In the genomic region with DNA sequence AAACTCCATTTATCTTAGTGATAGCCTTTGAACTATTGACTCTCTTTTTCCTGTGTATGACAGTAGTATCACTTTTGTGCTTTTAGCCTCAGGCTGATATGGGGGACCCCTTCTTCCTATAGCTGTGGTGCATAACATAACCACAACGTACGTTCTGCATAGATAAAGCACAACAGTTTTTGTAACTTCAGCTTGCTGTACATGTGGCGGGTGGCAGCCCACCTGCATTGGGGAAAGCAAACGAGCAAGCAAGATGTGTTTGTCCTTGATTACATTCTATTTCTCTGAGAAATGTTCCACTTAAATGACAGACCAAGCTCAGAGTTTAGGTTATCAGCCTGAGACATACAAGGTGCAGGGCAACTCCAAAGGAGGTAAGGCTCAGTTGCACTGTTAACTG, we compare ENCODE assay signal across 1 cellular context.
A peak's percentile ranks its signal among the peaks of the same experiment; 100 is the strongest.
TF ChIP-seq lines count a peak whose summit lies in the region.

No MANE protein-coding gene starts in this region.

TF ChIP-seq in K562, 482 proteins besides CTCF, POLR2A, EP300 and RAD21 (continued from another document and continues in another):
- TF ChIP-seq, protein P1, sequence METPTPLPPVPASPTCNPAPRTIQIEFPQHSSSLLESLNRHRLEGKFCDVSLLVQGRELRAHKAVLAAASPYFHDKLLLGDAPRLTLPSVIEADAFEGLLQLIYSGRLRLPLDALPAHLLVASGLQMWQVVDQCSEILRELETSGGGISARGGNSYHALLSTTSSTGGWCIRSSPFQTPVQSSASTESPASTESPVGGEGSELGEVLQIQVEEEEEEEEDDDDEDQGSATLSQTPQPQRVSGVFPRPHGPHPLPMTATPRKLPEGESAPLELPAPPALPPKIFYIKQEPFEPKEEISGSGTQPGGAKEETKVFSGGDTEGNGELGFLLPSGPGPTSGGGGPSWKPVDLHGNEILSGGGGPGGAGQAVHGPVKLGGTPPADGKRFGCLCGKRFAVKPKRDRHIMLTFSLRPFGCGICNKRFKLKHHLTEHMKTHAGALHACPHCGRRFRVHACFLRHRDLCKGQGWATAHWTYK (CRISPR knock-in tag; IDR thresholded peaks at IDR 0.05) = no peak
- no peak for TF ChIP-seq BACH1 (tag; IDR thresholded peaks at IDR 0.05)
- TF ChIP-seq, protein P2, sequence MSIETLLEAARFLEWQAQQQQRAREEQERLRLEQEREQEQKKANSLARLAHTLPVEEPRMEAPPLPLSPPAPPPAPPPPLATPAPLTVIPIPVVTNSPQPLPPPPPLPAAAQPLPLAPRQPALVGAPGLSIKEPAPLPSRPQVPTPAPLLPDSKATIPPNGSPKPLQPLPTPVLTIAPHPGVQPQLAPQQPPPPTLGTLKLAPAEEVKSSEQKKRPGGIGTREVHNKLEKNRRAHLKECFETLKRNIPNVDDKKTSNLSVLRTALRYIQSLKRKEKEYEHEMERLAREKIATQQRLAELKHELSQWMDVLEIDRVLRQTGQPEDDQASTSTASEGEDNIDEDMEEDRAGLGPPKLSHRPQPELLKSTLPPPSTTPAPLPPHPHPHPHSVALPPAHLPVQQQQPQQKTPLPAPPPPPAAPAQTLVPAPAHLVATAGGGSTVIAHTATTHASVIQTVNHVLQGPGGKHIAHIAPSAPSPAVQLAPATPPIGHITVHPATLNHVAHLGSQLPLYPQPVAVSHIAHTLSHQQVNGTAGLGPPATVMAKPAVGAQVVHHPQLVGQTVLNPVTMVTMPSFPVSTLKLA (conservative IDR thresholded peaks at IDR 0.05) = peak in 1 of 2 experiments; percentile 59; a peak in 3 of 4 replicates
- no peak for TF ChIP-seq ZNF431 (CRISPR knock-in tag; IDR thresholded peaks at IDR 0.05)
- TF ChIP-seq ATF7 (IDR thresholded peaks at IDR 0.05) = 0 out of 2 replicates have a peak, but pooled peaks have one; percentile 17
- no peak for TF ChIP-seq NR4A1 (CRISPR knock-in tag; IDR thresholded peaks at IDR 0.05)
- TF ChIP-seq NR4A1 (tag; IDR thresholded peaks at IDR 0.05) = no peak
- TF ChIP-seq LARP7 (IDR thresholded peaks at IDR 0.05) = no peak
- TF ChIP-seq HNRNPK (IDR thresholded peaks at IDR 0.05; ENCODE audit: low read depth, low read length, poor library complexity, severe bottlenecking) = no peak
- TF ChIP-seq HSF4 (CRISPR knock-in tag; IDR thresholded peaks at IDR 0.05; ENCODE audit: borderline replicate concordance) = no peak
- TF ChIP-seq, protein P3, sequence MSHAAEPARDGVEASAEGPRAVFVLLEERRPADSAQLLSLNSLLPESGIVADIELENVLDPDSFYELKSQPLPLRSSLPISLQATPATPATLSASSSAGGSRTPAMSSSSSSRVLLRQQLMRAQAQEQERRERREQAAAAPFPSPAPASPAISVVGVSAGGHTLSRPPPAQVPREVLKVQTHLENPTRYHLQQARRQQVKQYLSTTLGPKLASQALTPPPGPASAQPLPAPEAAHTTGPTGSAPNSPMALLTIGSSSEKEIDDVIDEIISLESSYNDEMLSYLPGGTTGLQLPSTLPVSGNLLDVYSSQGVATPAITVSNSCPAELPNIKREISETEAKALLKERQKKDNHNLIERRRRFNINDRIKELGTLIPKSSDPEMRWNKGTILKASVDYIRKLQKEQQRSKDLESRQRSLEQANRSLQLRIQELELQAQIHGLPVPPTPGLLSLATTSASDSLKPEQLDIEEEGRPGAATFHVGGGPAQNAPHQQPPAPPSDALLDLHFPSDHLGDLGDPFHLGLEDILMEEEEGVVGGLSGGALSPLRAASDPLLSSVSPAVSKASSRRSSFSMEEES (CRISPR knock-in tag; IDR thresholded peaks at IDR 0.05) = no peak
- TF ChIP-seq ZNF507 (tag; conservative IDR thresholded peaks at IDR 0.05) = no peak
- no peak for TF ChIP-seq SRSF3 (IDR thresholded peaks at IDR 0.05; ENCODE audit: insufficient read depth, low read length)
- peak; percentile 84 to 85 for TF ChIP-seq KDM1A (IDR thresholded peaks at IDR 0.05)
- no peak for TF ChIP-seq CHCHD3 (CRISPR knock-in tag; IDR thresholded peaks at IDR 0.05)
- no peak for TF ChIP-seq ZNF121 (CRISPR knock-in tag; conservative IDR thresholded peaks at IDR 0.05)
- TF ChIP-seq ASH1L (IDR thresholded peaks at IDR 0.05; ENCODE audit: borderline replicate concordance, low read depth, partially characterized antibody) = no peak
- TF ChIP-seq SMAD1 (IDR thresholded peaks at IDR 0.05; ENCODE audit: low read depth, low read length, partially characterized antibody) = no peak
- TF ChIP-seq ZBTB17 (CRISPR knock-in tag; IDR thresholded peaks at IDR 0.05) = no peak
- no peak for TF ChIP-seq ZNF347 (CRISPR knock-in tag; IDR thresholded peaks at IDR 0.05; ENCODE audit: low read depth)
- no peak for TF ChIP-seq ESRRA (IDR thresholded peaks at IDR 0.05; ENCODE audit: borderline replicate concordance, low read depth)
- TF ChIP-seq KLF16 (IDR thresholded peaks at IDR 0.05) = peak; percentile 89
- TF ChIP-seq, protein P4, sequence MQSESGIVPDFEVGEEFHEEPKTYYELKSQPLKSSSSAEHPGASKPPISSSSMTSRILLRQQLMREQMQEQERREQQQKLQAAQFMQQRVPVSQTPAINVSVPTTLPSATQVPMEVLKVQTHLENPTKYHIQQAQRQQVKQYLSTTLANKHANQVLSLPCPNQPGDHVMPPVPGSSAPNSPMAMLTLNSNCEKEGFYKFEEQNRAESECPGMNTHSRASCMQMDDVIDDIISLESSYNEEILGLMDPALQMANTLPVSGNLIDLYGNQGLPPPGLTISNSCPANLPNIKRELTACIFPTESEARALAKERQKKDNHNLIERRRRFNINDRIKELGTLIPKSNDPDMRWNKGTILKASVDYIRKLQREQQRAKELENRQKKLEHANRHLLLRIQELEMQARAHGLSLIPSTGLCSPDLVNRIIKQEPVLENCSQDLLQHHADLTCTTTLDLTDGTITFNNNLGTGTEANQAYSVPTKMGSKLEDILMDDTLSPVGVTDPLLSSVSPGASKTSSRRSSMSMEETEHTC (IDR thresholded peaks at IDR 0.05) = no peak
- TF ChIP-seq ZNF311 (CRISPR knock-in tag; IDR thresholded peaks at IDR 0.05) = no peak
- TF ChIP-seq PHB (CRISPR knock-in tag; IDR thresholded peaks at IDR 0.05) = no peak
- TF ChIP-seq ERF (CRISPR knock-in tag; IDR thresholded peaks at IDR 0.05) = no peak
- peak; percentile 26; the same call in 1 of the 2 replicates for TF ChIP-seq CTBP1 (IDR thresholded peaks at IDR 0.05; ENCODE audit: borderline replicate concordance)
- no peak for TF ChIP-seq SMARCB1 (IDR thresholded peaks at IDR 0.05; ENCODE audit: insufficient read length, low read depth)
- no peak for TF ChIP-seq NR2F6 (CRISPR knock-in tag; IDR thresholded peaks at IDR 0.05)
- TF ChIP-seq, protein P5, sequence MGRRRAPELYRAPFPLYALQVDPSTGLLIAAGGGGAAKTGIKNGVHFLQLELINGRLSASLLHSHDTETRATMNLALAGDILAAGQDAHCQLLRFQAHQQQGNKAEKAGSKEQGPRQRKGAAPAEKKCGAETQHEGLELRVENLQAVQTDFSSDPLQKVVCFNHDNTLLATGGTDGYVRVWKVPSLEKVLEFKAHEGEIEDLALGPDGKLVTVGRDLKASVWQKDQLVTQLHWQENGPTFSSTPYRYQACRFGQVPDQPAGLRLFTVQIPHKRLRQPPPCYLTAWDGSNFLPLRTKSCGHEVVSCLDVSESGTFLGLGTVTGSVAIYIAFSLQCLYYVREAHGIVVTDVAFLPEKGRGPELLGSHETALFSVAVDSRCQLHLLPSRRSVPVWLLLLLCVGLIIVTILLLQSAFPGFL (CRISPR knock-in tag; IDR thresholded peaks at IDR 0.05) = no peak
- TF ChIP-seq ZEB2 (IDR thresholded peaks at IDR 0.05) = peak; percentile 37; the same call in 1 of the 2 replicates
- TF ChIP-seq FUS (optimal IDR thresholded peaks at IDR 0.05; ENCODE audit: low read depth, low read length) = no peak
- TF ChIP-seq ZNF146 (CRISPR knock-in tag; IDR thresholded peaks at IDR 0.05; ENCODE audit: unreplicated experiment) = no peak
- no peak for TF ChIP-seq POLR2B (IDR thresholded peaks at IDR 0.05; ENCODE audit: low read depth, partially characterized antibody)
- TF ChIP-seq, protein P6, sequence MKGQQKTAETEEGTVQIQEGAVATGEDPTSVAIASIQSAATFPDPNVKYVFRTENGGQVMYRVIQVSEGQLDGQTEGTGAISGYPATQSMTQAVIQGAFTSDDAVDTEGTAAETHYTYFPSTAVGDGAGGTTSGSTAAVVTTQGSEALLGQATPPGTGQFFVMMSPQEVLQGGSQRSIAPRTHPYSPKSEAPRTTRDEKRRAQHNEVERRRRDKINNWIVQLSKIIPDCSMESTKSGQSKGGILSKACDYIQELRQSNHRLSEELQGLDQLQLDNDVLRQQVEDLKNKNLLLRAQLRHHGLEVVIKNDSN (CRISPR knock-in tag; IDR thresholded peaks at IDR 0.05) = no peak
- TF ChIP-seq TEAD4 (IDR thresholded peaks at IDR 0.05; ENCODE audit: low read length) = peak; percentile 98
- no peak for TF ChIP-seq TEAD4 (CRISPR knock-in tag; IDR thresholded peaks at IDR 0.05; ENCODE audit: borderline replicate concordance)
- no peak for TF ChIP-seq ZNF224 (CRISPR knock-in tag; IDR thresholded peaks at IDR 0.05)
- TF ChIP-seq, protein P7, sequence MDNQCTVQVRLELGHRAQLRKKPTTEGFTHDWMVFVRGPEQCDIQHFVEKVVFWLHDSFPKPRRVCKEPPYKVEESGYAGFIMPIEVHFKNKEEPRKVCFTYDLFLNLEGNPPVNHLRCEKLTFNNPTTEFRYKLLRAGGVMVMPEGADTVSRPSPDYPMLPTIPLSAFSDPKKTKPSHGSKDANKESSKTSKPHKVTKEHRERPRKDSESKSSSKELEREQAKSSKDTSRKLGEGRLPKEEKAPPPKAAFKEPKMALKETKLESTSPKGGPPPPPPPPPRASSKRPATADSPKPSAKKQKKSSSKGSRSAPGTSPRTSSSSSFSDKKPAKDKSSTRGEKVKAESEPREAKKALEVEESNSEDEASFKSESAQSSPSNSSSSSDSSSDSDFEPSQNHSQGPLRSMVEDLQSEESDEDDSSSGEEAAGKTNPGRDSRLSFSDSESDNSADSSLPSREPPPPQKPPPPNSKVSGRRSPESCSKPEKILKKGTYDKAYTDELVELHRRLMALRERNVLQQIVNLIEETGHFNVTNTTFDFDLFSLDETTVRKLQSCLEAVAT (IDR thresholded peaks at IDR 0.05) = peak in 1 of 2 experiments; percentile 79; a peak in 2 of 4 replicates
- TF ChIP-seq SPI1 (IDR thresholded peaks at IDR 0.05; ENCODE audit: borderline replicate concordance, low read depth, low read length) = no peak
- TF ChIP-seq, protein P8, sequence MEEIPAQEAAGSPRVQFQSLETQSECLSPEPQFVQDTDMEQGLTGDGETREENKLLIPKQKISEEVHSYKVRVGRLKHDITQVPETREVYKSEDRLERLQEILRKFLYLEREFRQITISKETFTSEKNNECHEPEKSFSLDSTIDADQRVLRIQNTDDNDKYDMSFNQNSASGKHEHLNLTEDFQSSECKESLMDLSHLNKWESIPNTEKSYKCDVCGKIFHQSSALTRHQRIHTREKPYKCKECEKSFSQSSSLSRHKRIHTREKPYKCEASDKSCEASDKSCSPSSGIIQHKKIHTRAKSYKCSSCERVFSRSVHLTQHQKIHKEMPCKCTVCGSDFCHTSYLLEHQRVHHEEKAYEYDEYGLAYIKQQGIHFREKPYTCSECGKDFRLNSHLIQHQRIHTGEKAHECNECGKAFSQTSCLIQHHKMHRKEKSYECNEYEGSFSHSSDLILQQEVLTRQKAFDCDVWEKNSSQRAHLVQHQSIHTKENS (CRISPR knock-in tag; IDR thresholded peaks at IDR 0.05) = no peak
- TF ChIP-seq, protein P9, sequence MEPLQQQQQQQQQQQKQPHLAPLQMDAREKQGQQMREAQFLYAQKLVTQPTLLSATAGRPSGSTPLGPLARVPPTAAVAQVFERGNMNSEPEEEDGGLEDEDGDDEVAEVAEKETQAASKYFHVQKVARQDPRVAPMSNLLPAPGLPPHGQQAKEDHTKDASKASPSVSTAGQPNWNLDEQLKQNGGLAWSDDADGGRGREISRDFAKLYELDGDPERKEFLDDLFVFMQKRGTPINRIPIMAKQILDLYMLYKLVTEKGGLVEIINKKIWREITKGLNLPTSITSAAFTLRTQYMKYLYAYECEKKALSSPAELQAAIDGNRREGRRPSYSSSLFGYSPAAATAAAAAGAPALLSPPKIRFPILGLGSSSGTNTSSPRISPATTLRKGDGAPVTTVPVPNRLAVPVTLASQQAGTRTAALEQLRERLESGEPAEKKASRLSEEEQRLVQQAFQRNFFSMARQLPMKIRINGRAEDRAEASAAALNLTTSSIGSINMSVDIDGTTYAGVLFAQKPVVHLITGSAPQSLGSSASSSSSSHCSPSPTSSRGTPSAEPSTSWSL (CRISPR knock-in tag; IDR thresholded peaks at IDR 0.05; ENCODE audit: borderline replicate concordance) = no peak
- TF ChIP-seq, protein P10, sequence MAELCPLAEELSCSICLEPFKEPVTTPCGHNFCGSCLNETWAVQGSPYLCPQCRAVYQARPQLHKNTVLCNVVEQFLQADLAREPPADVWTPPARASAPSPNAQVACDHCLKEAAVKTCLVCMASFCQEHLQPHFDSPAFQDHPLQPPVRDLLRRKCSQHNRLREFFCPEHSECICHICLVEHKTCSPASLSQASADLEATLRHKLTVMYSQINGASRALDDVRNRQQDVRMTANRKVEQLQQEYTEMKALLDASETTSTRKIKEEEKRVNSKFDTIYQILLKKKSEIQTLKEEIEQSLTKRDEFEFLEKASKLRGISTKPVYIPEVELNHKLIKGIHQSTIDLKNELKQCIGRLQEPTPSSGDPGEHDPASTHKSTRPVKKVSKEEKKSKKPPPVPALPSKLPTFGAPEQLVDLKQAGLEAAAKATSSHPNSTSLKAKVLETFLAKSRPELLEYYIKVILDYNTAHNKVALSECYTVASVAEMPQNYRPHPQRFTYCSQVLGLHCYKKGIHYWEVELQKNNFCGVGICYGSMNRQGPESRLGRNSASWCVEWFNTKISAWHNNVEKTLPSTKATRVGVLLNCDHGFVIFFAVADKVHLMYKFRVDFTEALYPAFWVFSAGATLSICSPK (IDR thresholded peaks at IDR 0.05; ENCODE audit: borderline replicate concordance) = no peak
- TF ChIP-seq MTA2 (IDR thresholded peaks at IDR 0.05; ENCODE audit: low read depth) = peak; percentile 85
- peak; percentile 96 for TF ChIP-seq CBFA2T2 (conservative IDR thresholded peaks at IDR 0.05)
- TF ChIP-seq PTBP1 (IDR thresholded peaks at IDR 0.05; ENCODE audit: low read depth, low read length) = no peak
- no peak for TF ChIP-seq SMC3 (conservative IDR thresholded peaks at IDR 0.05; ENCODE audit: insufficient read depth, low read depth, low read length)
- TF ChIP-seq PCBP1 (IDR thresholded peaks at IDR 0.05; ENCODE audit: low read depth, low read length, poor library complexity, severe bottlenecking) = no peak
- TF ChIP-seq, protein P11, sequence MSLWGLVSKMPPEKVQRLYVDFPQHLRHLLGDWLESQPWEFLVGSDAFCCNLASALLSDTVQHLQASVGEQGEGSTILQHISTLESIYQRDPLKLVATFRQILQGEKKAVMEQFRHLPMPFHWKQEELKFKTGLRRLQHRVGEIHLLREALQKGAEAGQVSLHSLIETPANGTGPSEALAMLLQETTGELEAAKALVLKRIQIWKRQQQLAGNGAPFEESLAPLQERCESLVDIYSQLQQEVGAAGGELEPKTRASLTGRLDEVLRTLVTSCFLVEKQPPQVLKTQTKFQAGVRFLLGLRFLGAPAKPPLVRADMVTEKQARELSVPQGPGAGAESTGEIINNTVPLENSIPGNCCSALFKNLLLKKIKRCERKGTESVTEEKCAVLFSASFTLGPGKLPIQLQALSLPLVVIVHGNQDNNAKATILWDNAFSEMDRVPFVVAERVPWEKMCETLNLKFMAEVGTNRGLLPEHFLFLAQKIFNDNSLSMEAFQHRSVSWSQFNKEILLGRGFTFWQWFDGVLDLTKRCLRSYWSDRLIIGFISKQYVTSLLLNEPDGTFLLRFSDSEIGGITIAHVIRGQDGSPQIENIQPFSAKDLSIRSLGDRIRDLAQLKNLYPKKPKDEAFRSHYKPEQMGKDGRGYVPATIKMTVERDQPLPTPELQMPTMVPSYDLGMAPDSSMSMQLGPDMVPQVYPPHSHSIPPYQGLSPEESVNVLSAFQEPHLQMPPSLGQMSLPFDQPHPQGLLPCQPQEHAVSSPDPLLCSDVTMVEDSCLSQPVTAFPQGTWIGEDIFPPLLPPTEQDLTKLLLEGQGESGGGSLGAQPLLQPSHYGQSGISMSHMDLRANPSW (CRISPR knock-in tag; IDR thresholded peaks at IDR 0.05) = no peak
- TF ChIP-seq ZC3H4 (CRISPR knock-in tag; IDR thresholded peaks at IDR 0.05; ENCODE audit: borderline replicate concordance) = no peak
